17 cellular contexts compared by ENCODE assay signal in genomic region chr16:615122-615521, GRCh38. TPM values are rescaled to one million over a fixed set of nuclear protein-coding genes. Genes with fewer than 3 reads are reported as not detected.
DNase-seq lines count a peak whose midpoint lies in the region; ATAC-seq and TF ChIP-seq lines count a peak whose summit lies in the region.
"Had no signal": no experiment of that assay in that cellular context is flagged by ENCODE, and none has a peak within 500 bp of the region (broad histone marks: within the 10 kb centered on the region; RNA-seq: fewer than 3 reads in every experiment).

No MANE protein-coding gene starts in this region.

- peaks cover 0 to 22% (median 15%) of the 10 kb centered on the region in 11 experiments; a peak in 19 of 22 replicates for H3K9me3 ChIP-seq in BLaER1 treated with 17β-estradiol and CSF1 and Interleukin-3, amounts not matched to agents 10 nM and 100 nM (replicated peaks in 1 of 11)
- no peaks in the 10 kb centered on the region for H3K9me3 ChIP-seq in lower lobe of right lung

- H3K4me1 Mint-ChIP-seq in stimulated activated memory B cell treated with anti-CD40 and anti-IgM and Interleukin-4, amounts not matched to agents 10 μg/mL and 1 μg/mL and 100 μg/mL, for 72 hours: peaks cover 21% of the 10 kb centered on the region
- no peaks in the 10 kb centered on the region for H3K4me1 Mint-ChIP-seq in activated T-helper 1 cell treated with anti-CD3 and anti-CD28 coated beads, Interleukin-12 subunit alpha, Interleukin-12 subunit beta, Interleukin-2, Interleukin-4 antibody, amounts not matched to agents 30 ng/mL and 10 ng/mL and 1 ng/mL, durations not matched to agents 14 hours and 24 hours and 36 hours (ENCODE audit: low read depth)

- no peak for TF ChIP-seq EP300 in Ishikawa (IDR thresholded peaks at IDR 0.05; ENCODE audit: borderline replicate concordance)

- no peaks in the 10 kb centered on the region for H3K9me3 Mint-ChIP-seq in stimulated activated memory B cell treated with anti-CD40 and anti-IgM and Interleukin-4, amounts not matched to agents 10 μg/mL and 1 μg/mL and 100 μg/mL, for 72 hours
- no peaks in the 10 kb centered on the region for H3K9me3 Mint-ChIP-seq in activated T-helper 1 cell treated with anti-CD3 and anti-CD28 coated beads, Interleukin-12 subunit alpha, Interleukin-12 subunit beta, Interleukin-2, Interleukin-4 antibody, amounts not matched to agents 30 ng/mL and 10 ng/mL and 1 ng/mL, durations not matched to agents 14 hours and 24 hours and 36 hours
- H3K9me3 Mint-ChIP-seq: CD8-positive, alpha-beta T cell had no signal

- H3K9ac ChIP-seq in BLaER1 treated with 17β-estradiol and CSF1 and Interleukin-3, amounts not matched to agents 10 nM and 100 nM: peak overlapping the region in 1 of 11 experiments; percentile 44; a peak in 1 of 22 replicates

- H3K36me3 Mint-ChIP-seq in stimulated activated memory B cell treated with anti-CD40 and anti-IgM and Interleukin-4, amounts not matched to agents 10 μg/mL and 1 μg/mL and 100 μg/mL, for 72 hours: peaks cover 15% of the 10 kb centered on the region
- H3K36me3 Mint-ChIP-seq in activated T-helper 1 cell treated with anti-CD3 and anti-CD28 coated beads, Interleukin-12 subunit alpha, Interleukin-12 subunit beta, Interleukin-2, Interleukin-4 antibody, amounts not matched to agents 30 ng/mL and 10 ng/mL and 1 ng/mL, durations not matched to agents 14 hours and 24 hours and 36 hours (ENCODE audit: low read depth): peaks cover 3% of the 10 kb centered on the region

- H3K4me3 ChIP-seq in BLaER1 treated with 17β-estradiol and CSF1 and Interleukin-3, amounts not matched to agents 10 nM and 100 nM: no peak overlapping the region
- H3K4me3 ChIP-seq in lower lobe of right lung: no peak overlapping the region

- peaks cover 8 to 35% (median 15%) of the 10 kb centered on the region in 11 experiments; a peak in 15 of 22 replicates for H3K36me3 ChIP-seq in BLaER1 treated with 17β-estradiol and CSF1 and Interleukin-3, amounts not matched to agents 10 nM and 100 nM
- no peaks in the 10 kb centered on the region for H3K36me3 ChIP-seq in lower lobe of right lung

- H3K27me3 ChIP-seq in BLaER1 treated with 17β-estradiol and CSF1 and Interleukin-3, amounts not matched to agents 10 nM and 100 nM: no peaks in the 10 kb centered on the region
- no peaks in the 10 kb centered on the region for H3K27me3 ChIP-seq in lower lobe of right lung (ENCODE audit: low read depth)

- no peaks in the 10 kb centered on the region for H3K27me3 Mint-ChIP-seq in stimulated activated memory B cell treated with anti-CD40 and anti-IgM and Interleukin-4, amounts not matched to agents 10 μg/mL and 1 μg/mL and 100 μg/mL, for 72 hours
- H3K27me3 Mint-ChIP-seq in activated T-helper 1 cell treated with anti-CD3 and anti-CD28 coated beads, Interleukin-12 subunit alpha, Interleukin-12 subunit beta, Interleukin-2, Interleukin-4 antibody, amounts not matched to agents 30 ng/mL and 10 ng/mL and 1 ng/mL, durations not matched to agents 14 hours and 24 hours and 36 hours (ENCODE audit: insufficient read depth): no peaks in the 10 kb centered on the region
- H3K27me3 Mint-ChIP-seq: B cell had no signal

- intact Hi-C loops in lower lobe of right lung (cut with DNase I): no loop called here
- intact Hi-C loops in activated T-helper 1 cell treated with anti-CD3 and anti-CD28 coated beads, Interleukin-12 subunit alpha, Interleukin-12 subunit beta, Interleukin-2, Interleukin-4 antibody, amounts not matched to agents 30 ng/mL and 10 ng/mL and 1 ng/mL, durations not matched to agents 14 hours and 24 hours and 36 hours (cut with micrococcal nuclease): no loop called here

- H3K27ac Mint-ChIP-seq in stimulated activated memory B cell treated with anti-CD40 and anti-IgM and Interleukin-4, amounts not matched to agents 10 μg/mL and 1 μg/mL and 100 μg/mL, for 72 hours: peak overlapping the region; percentile 57
- H3K27ac Mint-ChIP-seq in activated T-helper 1 cell treated with anti-CD3 and anti-CD28 coated beads, Interleukin-12 subunit alpha, Interleukin-12 subunit beta, Interleukin-2, Interleukin-4 antibody, amounts not matched to agents 30 ng/mL and 10 ng/mL and 1 ng/mL, durations not matched to agents 14 hours and 24 hours and 36 hours: no peak overlapping the region
- H3K27ac Mint-ChIP-seq: B cell; CD8-positive, alpha-beta T cell had no signal

- H3K4me1 ChIP-seq in BLaER1 treated with 17β-estradiol and CSF1 and Interleukin-3, amounts not matched to agents 10 nM and 100 nM: peaks cover 0 to 36% (median 28%) of the 10 kb centered on the region in 10 experiments; a peak in 16 of 20 replicates
- peaks cover 10% of the 10 kb centered on the region for H3K4me1 ChIP-seq in lower lobe of right lung

- no peak overlapping the region for H3K4me3 Mint-ChIP-seq in stimulated activated memory B cell treated with anti-CD40 and anti-IgM and Interleukin-4, amounts not matched to agents 10 μg/mL and 1 μg/mL and 100 μg/mL, for 72 hours
- H3K4me3 Mint-ChIP-seq in activated T-helper 1 cell treated with anti-CD3 and anti-CD28 coated beads, Interleukin-12 subunit alpha, Interleukin-12 subunit beta, Interleukin-2, Interleukin-4 antibody, amounts not matched to agents 30 ng/mL and 10 ng/mL and 1 ng/mL, durations not matched to agents 14 hours and 24 hours and 36 hours: no peak overlapping the region
- H3K4me3 Mint-ChIP-seq: B cell; CD14-positive monocyte; CD8-positive, alpha-beta T cell had no signal

- TF ChIP-seq RAD21 in Ishikawa (IDR thresholded peaks at IDR 0.05; ENCODE audit: low read depth): no peak

- H3K4me2 ChIP-seq in BLaER1 treated with 17β-estradiol and CSF1 and Interleukin-3, amounts not matched to agents 10 nM and 100 nM: peak overlapping the region in 9 of 11 experiments; percentile 13 to 82 (median 56); a peak in 16 of 22 replicates

- no peak for ATAC-seq in lower lobe of right lung
- ATAC-seq in stimulated activated memory B cell treated with anti-CD40 and anti-IgM and Interleukin-4, amounts not matched to agents 10 μg/mL and 1 μg/mL and 100 μg/mL, for 72 hours: peak; percentile 76
- no peak for ATAC-seq in GM19328 (IDR thresholded peaks at IDR 0.05; ENCODE audit: unreplicated experiment)
- ATAC-seq: CD8-positive, alpha-beta T cell had no signal

- H3K27ac ChIP-seq in BLaER1 treated with 17β-estradiol and CSF1 and Interleukin-3, amounts not matched to agents 10 nM and 100 nM: no peak overlapping the region
- H3K27ac ChIP-seq in lower lobe of right lung: peak overlapping the region; percentile 89
- H3K27ac ChIP-seq: HL-60 had no signal

- DNase-seq in lower lobe of right lung (no peak), KG1 (lab: John Stamatoyannopoulos, UW) (no peak)
- DNase-seq in activated T-helper 1 cell treated with anti-CD3 and anti-CD28 coated beads, Interleukin-12 subunit alpha, Interleukin-12 subunit beta, Interleukin-2, Interleukin-4 antibody, amounts not matched to agents 30 ng/mL and 10 ng/mL and 1 ng/mL, durations not matched to agents 14 hours and 24 hours and 36 hours (ENCODE audit: low spot score): no peak
- DNase-seq: CD8-positive, alpha-beta T cell; COR-L47; DMS153; DMS79 treated with DMSO at 0.1 percent for 48 hours; EL; HCEC 1CT had no signal

- H4K20me1 ChIP-seq in BLaER1 treated with 17β-estradiol and CSF1 and Interleukin-3, amounts not matched to agents 10 nM and 100 nM: peaks cover 25 to 78% (median 67%) of the 10 kb centered on the region in 11 experiments; a peak in 21 of 22 replicates

- no peak for TF ChIP-seq CTCF in lower lobe of right lung (IDR thresholded peaks at IDR 0.05)

TF ChIP-seq in Ishikawa, 13 proteins besides CTCF, POLR2A, EP300 and RAD21:
- TF ChIP-seq MAX (IDR thresholded peaks at IDR 0.05) (0 out of 2 replicates have a peak, but pooled peaks have one; percentile 13), EGR1 (IDR thresholded peaks at IDR 0.05) (0 out of 2 replicates have a peak, but pooled peaks have one; percentile 50), TCF12 (IDR thresholded peaks at IDR 0.05; ENCODE audit: low read depth) (no peak)

RNA-seq across cellular contexts. Expression of gene WFIKKN1, which starts 15.7 kb away (rescaled TPM):
- 1.2 TPM for total RNA-seq in lower lobe of right lung
- total RNA-seq in activated T-helper 1 cell treated with anti-CD3 and anti-CD28 coated beads, Interleukin-12 subunit alpha, Interleukin-12 subunit beta, Interleukin-2, Interleukin-4 antibody, amounts not matched to agents 30 ng/mL and 10 ng/mL and 1 ng/mL, durations not matched to agents 14 hours and 24 hours and 36 hours: 0.34 and 0.44 TPM in 2 replicates
- total RNA-seq: H4 had no signal

RNA-seq across cellular contexts. Expression of gene METTL26, which starts 21.0 kb away (rescaled TPM):
- 63.1 TPM for total RNA-seq in lower lobe of right lung
- 141 and 147 TPM in 2 replicates for total RNA-seq in activated T-helper 1 cell treated with anti-CD3 and anti-CD28 coated beads, Interleukin-12 subunit alpha, Interleukin-12 subunit beta, Interleukin-2, Interleukin-4 antibody, amounts not matched to agents 30 ng/mL and 10 ng/mL and 1 ng/mL, durations not matched to agents 14 hours and 24 hours and 36 hours

RNA-seq across cellular contexts. Expression of gene RAB40C, which starts 25.3 kb away (rescaled TPM):
- 40.1 TPM for total RNA-seq in lower lobe of right lung
- 14.0 and 15.2 TPM in 2 replicates for total RNA-seq in activated T-helper 1 cell treated with anti-CD3 and anti-CD28 coated beads, Interleukin-12 subunit alpha, Interleukin-12 subunit beta, Interleukin-2, Interleukin-4 antibody, amounts not matched to agents 30 ng/mL and 10 ng/mL and 1 ng/mL, durations not matched to agents 14 hours and 24 hours and 36 hours

RNA-seq across cellular contexts. Expression of gene MCRIP2, which starts 26.5 kb away (rescaled TPM):
- total RNA-seq in lower lobe of right lung: 47.7 TPM
- 66.5 and 67.6 TPM in 2 replicates for total RNA-seq in activated T-helper 1 cell treated with anti-CD3 and anti-CD28 coated beads, Interleukin-12 subunit alpha, Interleukin-12 subunit beta, Interleukin-2, Interleukin-4 antibody, amounts not matched to agents 30 ng/mL and 10 ng/mL and 1 ng/mL, durations not matched to agents 14 hours and 24 hours and 36 hours

RNA-seq across cellular contexts. Expression of gene WDR90, which starts 34.0 kb away (rescaled TPM):
- total RNA-seq in lower lobe of right lung: 31.4 TPM
- 81.2 and 82.3 TPM in 2 replicates for total RNA-seq in activated T-helper 1 cell treated with anti-CD3 and anti-CD28 coated beads, Interleukin-12 subunit alpha, Interleukin-12 subunit beta, Interleukin-2, Interleukin-4 antibody, amounts not matched to agents 30 ng/mL and 10 ng/mL and 1 ng/mL, durations not matched to agents 14 hours and 24 hours and 36 hours
